In the genomic region with DNA sequence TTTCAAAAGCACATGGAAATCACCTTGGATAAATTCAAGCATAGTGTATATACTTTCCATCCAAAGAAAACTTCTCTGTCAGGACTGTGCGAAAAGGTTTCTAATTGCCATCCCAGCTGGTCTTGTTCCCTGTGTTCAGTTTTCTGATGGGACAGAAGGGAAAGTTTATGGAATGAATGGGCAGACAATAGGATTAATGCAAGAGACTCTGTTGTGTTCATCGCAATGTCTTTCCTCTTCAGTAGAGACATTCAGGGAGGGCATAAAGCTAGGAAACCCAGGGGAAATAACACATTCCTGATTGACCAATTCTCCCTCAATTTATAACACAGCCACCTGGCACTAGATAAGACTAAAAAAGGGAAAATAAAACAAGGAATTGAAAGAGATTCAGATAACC, we compare ENCODE assay signal across 9 cellular contexts.
"Had no signal": no experiment of that assay in that cellular context is flagged by ENCODE, and none has a peak within 500 bp of the region (broad histone marks: within the 10 kb centered on the region; RNA-seq: fewer than 3 reads in every experiment).

No MANE protein-coding gene starts in this region.

- H3K9ac ChIP-seq: GM23248 had no signal

- H3K27me3 Mint-ChIP-seq: IgD-negative memory B cell had no signal

- H3K9me3 ChIP-seq: HAP-1 had no signal

- H3K9me3 Mint-ChIP-seq: HFFc6 had no signal

- H3K4me3 ChIP-seq: GM23248, HAP-1 had no signal

- DNase-seq: GM23248, GOT3, H7, HFFc6 had no signal

- H3K27ac ChIP-seq: GM23248, HL-60 had no signal

- H3K27ac Mint-ChIP-seq: HFFc6, IgD-negative memory B cell had no signal

- H3K36me3 ChIP-seq: HAP-1 had no signal

- H2AFZ ChIP-seq: GM23248 had no signal

- H3K4me1 Mint-ChIP-seq: IgD-negative memory B cell had no signal

- ATAC-seq: HCT116, HepG2 had no signal

- H3K4me3 Mint-ChIP-seq: HFFc6, IgD-negative memory B cell had no signal
